In the genomic region with DNA sequence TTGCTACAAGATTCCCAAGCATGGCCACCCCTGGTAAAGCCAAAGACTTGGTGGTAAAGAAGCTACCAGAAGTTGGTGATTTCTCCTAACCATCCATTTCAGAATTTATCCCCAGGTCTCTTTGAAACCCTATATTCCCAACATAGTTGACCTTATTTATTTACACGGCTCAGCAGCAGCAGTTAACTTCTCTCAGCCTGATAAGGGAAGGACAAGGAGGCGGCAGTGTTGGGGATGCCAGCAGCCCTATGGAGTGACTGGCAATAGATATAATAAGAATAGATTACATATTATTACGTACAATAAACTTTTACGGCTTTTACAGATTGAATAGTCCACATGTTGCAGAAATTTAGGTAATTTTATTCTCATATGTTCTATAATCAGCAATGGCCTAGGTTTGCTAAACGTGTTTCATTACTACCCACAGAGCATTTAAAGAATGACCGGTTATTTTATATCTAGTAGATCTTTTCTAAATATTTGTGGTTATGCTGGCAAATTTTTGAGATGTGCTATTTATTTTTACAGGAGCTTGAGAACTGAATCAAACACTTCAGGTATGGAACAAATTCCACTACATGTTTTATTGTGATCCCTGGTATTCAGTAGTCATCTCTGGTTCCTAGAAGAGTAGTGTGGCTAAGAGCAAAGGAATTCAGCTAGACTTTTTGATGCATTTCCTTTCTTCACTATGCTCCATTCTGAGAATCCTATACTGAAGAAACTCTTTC, we compare ENCODE assay signal across 1 cellular context.
TF ChIP-seq lines count a peak whose summit lies in the region.

No MANE protein-coding gene starts in this region.

TF ChIP-seq in IMR-90, 13 proteins besides CTCF, POLR2A, EP300 and RAD21:
- TF ChIP-seq SMC3 (IDR thresholded peaks at IDR 0.05; ENCODE audit: low read depth, low read length) = no peak
- TF ChIP-seq FOS (IDR thresholded peaks at IDR 0.05; ENCODE audit: low read depth, low read length) = no peak
- TF ChIP-seq NFE2L2 (IDR thresholded peaks at IDR 0.05; ENCODE audit: low read depth, low read length) = no peak
- no peak for TF ChIP-seq MXI1 (IDR thresholded peaks at IDR 0.05; ENCODE audit: borderline replicate concordance, low read depth, low read length)
- TF ChIP-seq CHD1 (IDR thresholded peaks at IDR 0.05; ENCODE audit: low read depth, low read length) = no peak
- TF ChIP-seq RFX5 (IDR thresholded peaks at IDR 0.05; ENCODE audit: low read depth, low read length) = no peak
- TF ChIP-seq, protein P1, sequence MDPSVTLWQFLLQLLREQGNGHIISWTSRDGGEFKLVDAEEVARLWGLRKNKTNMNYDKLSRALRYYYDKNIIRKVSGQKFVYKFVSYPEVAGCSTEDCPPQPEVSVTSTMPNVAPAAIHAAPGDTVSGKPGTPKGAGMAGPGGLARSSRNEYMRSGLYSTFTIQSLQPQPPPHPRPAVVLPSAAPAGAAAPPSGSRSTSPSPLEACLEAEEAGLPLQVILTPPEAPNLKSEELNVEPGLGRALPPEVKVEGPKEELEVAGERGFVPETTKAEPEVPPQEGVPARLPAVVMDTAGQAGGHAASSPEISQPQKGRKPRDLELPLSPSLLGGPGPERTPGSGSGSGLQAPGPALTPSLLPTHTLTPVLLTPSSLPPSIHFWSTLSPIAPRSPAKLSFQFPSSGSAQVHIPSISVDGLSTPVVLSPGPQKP (IDR thresholded peaks at IDR 0.05; ENCODE audit: borderline replicate concordance, low read depth, low read length) = no peak
- TF ChIP-seq MAFK (IDR thresholded peaks at IDR 0.05; ENCODE audit: low read depth, low read length) = no peak
- TF ChIP-seq BHLHE40 (IDR thresholded peaks at IDR 0.05; ENCODE audit: low read depth, low read length) = no peak
- no peak for TF ChIP-seq CEBPB (IDR thresholded peaks at IDR 0.05; ENCODE audit: low read depth, low read length)
- TF ChIP-seq MAZ (IDR thresholded peaks at IDR 0.05; ENCODE audit: borderline replicate concordance, low read depth, low read length) = no peak
- no peak for TF ChIP-seq RCOR1 (IDR thresholded peaks at IDR 0.05; ENCODE audit: insufficient replicate concordance, low read length)
- TF ChIP-seq, protein P2, sequence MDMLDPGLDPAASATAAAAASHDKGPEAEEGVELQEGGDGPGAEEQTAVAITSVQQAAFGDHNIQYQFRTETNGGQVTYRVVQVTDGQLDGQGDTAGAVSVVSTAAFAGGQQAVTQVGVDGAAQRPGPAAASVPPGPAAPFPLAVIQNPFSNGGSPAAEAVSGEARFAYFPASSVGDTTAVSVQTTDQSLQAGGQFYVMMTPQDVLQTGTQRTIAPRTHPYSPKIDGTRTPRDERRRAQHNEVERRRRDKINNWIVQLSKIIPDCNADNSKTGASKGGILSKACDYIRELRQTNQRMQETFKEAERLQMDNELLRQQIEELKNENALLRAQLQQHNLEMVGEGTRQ (IDR thresholded peaks at IDR 0.05; ENCODE audit: low read depth, low read length) = no peak
